Comparison of ENCODE assay signal across 20 cellular contexts in the genomic region with DNA sequence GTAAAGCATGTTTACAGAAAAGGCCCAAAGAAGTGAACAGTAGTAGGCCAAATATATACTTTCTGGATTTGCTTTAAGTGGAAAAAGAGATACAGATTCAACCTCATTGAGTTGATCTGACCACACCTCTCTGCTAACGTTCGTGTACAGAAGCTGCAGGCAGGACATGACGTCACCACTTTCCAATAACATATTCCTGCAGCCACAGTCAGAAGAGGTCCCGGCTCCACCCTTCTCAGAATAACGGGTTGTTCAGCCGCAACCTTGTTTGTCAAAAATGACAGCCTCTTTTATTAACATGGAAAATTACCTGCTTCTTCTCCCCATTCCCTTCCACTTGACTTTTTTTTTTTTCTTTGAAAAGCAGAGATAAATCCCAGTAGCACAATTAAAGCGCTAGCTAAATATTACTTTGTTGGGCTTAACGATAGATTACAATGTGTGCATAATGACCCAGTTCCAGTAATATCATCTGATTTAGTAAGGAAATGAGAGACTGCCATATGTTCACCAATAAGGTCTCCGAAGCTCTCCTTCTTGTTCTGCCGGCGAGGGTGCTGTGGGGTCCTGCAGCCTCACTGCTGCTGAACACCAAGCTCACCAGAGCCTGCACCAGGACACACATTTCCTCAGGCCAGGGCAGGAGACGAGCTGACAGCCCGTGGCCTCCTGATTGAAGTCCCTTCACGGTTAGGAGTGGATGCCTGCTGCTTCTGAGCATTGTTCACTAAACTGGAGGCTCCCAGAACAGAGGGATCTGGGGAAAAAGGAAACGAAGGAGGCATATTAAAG.
DNase-seq lines count a peak whose midpoint lies in the region; ATAC-seq and TF ChIP-seq lines count a peak whose summit lies in the region.
"Had no signal": no experiment of that assay in that cellular context is flagged by ENCODE, and none has a peak within 500 bp of the region (broad histone marks: within the 10 kb centered on the region; RNA-seq: fewer than 3 reads in every experiment).

No MANE protein-coding gene starts in this region.

- H3K9me3 ChIP-seq in lower lobe of right lung, result no peaks in the 10 kb centered on the region
- H3K9me3 ChIP-seq: body of pancreas, Peyer's patch had no signal

- H3K27me3 ChIP-seq in lower lobe of right lung (ENCODE audit: low read depth), result no peaks in the 10 kb centered on the region
- H3K27me3 ChIP-seq: body of pancreas, Peyer's patch had no signal

- no peak overlapping the region for H3K4me3 Mint-ChIP-seq in nephron progenitor cell
- H3K4me3 Mint-ChIP-seq: activated naive CD8-positive, alpha-beta T cell treated with anti-CD3 and anti-CD28 coated beads, Interleukin-2, amount 10 ng/mL, durations not matched to agents 7 days and 5 days; CD14-positive monocyte; stimulated activated effector memory CD8-positive, alpha-beta T cell treated with anti-CD3 and anti-CD28 coated beads, Interleukin-12 subunit alpha, Interleukin-12 subunit beta, amount 100 ng/mL, for 72 hours had no signal

- ATAC-seq in lower lobe of right lung, result no peak
- ATAC-seq: body of pancreas; stimulated activated effector memory CD8-positive, alpha-beta T cell treated with anti-CD3 and anti-CD28 coated beads, Interleukin-12 subunit alpha, Interleukin-12 subunit beta, amount 100 ng/mL, for 72 hours had no signal

- no peak overlapping the region for H3K27ac ChIP-seq in lower lobe of right lung
- H3K27ac ChIP-seq: body of pancreas, Peyer's patch had no signal

- H3K4me1 ChIP-seq in lower lobe of right lung, result peaks cover 15% of the 10 kb centered on the region
- H3K4me1 ChIP-seq: Peyer's patch had no signal

- DNase-seq in DMS153 treated with DMSO at 0.1 percent for 48 hours (lab: John Stamatoyannopoulos, UW; ENCODE audit: unreplicated experiment), result peak; percentile 62
- peak in 2 of 3 experiments; percentile 51 to 83 for DNase-seq in NCI-H1417 (lab: John Stamatoyannopoulos, UW)
- DNase-seq in NCI-H69 (lab: John Stamatoyannopoulos, UW), result peak; percentile 85
- no peak for DNase-seq in nephron progenitor cell
- DNase-seq in NCI-H526 treated with DMSO at 0.1 percent for 48 hours (lab: John Stamatoyannopoulos, UW), result no peak
- DNase-seq in lower lobe of right lung, result no peak
- DNase-seq in activated CD4-positive, CD25-positive, alpha-beta regulatory T cell (lab: John Stamatoyannopoulos, UW), result no peak
- DNase-seq: activated CD4-positive, alpha-beta T cell treated with anti-CD3 and anti-CD28 coated beads, Interleukin-2, amount 50 U/mL, for 4 hours; activated CD8-positive, alpha-beta memory T cell treated with anti-CD3 and anti-CD28 coated beads, Interleukin-2, amount 50 U/mL, for 48 hours; activated effector memory CD4-positive, alpha-beta T cell treated with Interleukin-2 at 50 U/mL for 16 hours; activated naive CD8-positive, alpha-beta T cell treated with anti-CD3 and anti-CD28 coated beads, Interleukin-2, amount 10 ng/mL, durations not matched to agents 7 days and 5 days; body of pancreas; GOT3; mammary epithelial cell; NCI-H187 treated with DMSO at 0.1 percent for 48 hours; Peyer's patch; small intestine; stimulated activated CD4-positive, alpha-beta T cell treated with anti-CD3 and anti-CD28 coated beads, Interleukin-2, amount 100 ng/mL, for 24 hours had no signal

- H3K9me3 Mint-ChIP-seq in nephron progenitor cell, result no peaks in the 10 kb centered on the region
- H3K9me3 Mint-ChIP-seq: activated naive CD8-positive, alpha-beta T cell treated with anti-CD3 and anti-CD28 coated beads, Interleukin-2, amount 10 ng/mL, durations not matched to agents 7 days and 5 days; stimulated activated effector memory CD8-positive, alpha-beta T cell treated with anti-CD3 and anti-CD28 coated beads, Interleukin-12 subunit alpha, Interleukin-12 subunit beta, amount 100 ng/mL, for 72 hours had no signal

- no peaks in the 10 kb centered on the region for H3K36me3 ChIP-seq in lower lobe of right lung
- H3K36me3 ChIP-seq: Peyer's patch had no signal

- no peak overlapping the region for H3K4me3 ChIP-seq in lower lobe of right lung
- H3K4me3 ChIP-seq: body of pancreas, Peyer's patch had no signal

- intact Hi-C loops in lower lobe of right lung (cut with DNase I), result no loop called here

- no peak for TF ChIP-seq CTCF in nephron progenitor cell (IDR thresholded peaks at IDR 0.05)
- TF ChIP-seq CTCF in lower lobe of right lung (IDR thresholded peaks at IDR 0.05), result no peak

- peak overlapping the region; percentile 36 for H3K27ac Mint-ChIP-seq in nephron progenitor cell
- H3K27ac Mint-ChIP-seq: activated naive CD8-positive, alpha-beta T cell treated with anti-CD3 and anti-CD28 coated beads, Interleukin-2, amount 10 ng/mL, durations not matched to agents 7 days and 5 days; CD14-positive monocyte; stimulated activated effector memory CD8-positive, alpha-beta T cell treated with anti-CD3 and anti-CD28 coated beads, Interleukin-12 subunit alpha, Interleukin-12 subunit beta, amount 100 ng/mL, for 72 hours had no signal

- H3K4me1 Mint-ChIP-seq in nephron progenitor cell, result peaks cover 16% of the 10 kb centered on the region
- H3K4me1 Mint-ChIP-seq: activated naive CD8-positive, alpha-beta T cell treated with anti-CD3 and anti-CD28 coated beads, Interleukin-2, amount 10 ng/mL, durations not matched to agents 7 days and 5 days; CD14-positive monocyte; stimulated activated effector memory CD8-positive, alpha-beta T cell treated with anti-CD3 and anti-CD28 coated beads, Interleukin-12 subunit alpha, Interleukin-12 subunit beta, amount 100 ng/mL, for 72 hours had no signal

- no peaks in the 10 kb centered on the region for H3K36me3 Mint-ChIP-seq in nephron progenitor cell (ENCODE audit: low read depth)
- H3K36me3 Mint-ChIP-seq: activated naive CD8-positive, alpha-beta T cell treated with anti-CD3 and anti-CD28 coated beads, Interleukin-2, amount 10 ng/mL, durations not matched to agents 7 days and 5 days; CD14-positive monocyte; stimulated activated effector memory CD8-positive, alpha-beta T cell treated with anti-CD3 and anti-CD28 coated beads, Interleukin-12 subunit alpha, Interleukin-12 subunit beta, amount 100 ng/mL, for 72 hours had no signal

- H3K27me3 Mint-ChIP-seq in nephron progenitor cell (ENCODE audit: low read depth, poor library complexity), result peaks cover 16% of the 10 kb centered on the region
- H3K27me3 Mint-ChIP-seq: activated naive CD8-positive, alpha-beta T cell treated with anti-CD3 and anti-CD28 coated beads, Interleukin-2, amount 10 ng/mL, durations not matched to agents 7 days and 5 days had no signal

Comparison
In these comparisons a context has a peak if more than half of its experiments do, and no peak if none do; other contexts are left out.
1. DNase-seq: peak in DMS153 treated with DMSO at 0.1 percent for 48 hours (single experiment), NCI-H1417 (2 of 3) and NCI-H69 (single experiment); none in nephron progenitor cell (single experiment), NCI-H526 treated with DMSO at 0.1 percent for 48 hours (single experiment), lower lobe of right lung (single experiment) and activated CD4-positive, CD25-positive, alpha-beta regulatory T cell (0 of 4).